8 cellular contexts compared by ENCODE assay signal in genomic region chr2:189580662-189581353, GRCh38. TPM values are rescaled to one million over a fixed set of nuclear protein-coding genes. Genes with fewer than 3 reads are reported as not detected.
DNase-seq lines count a peak whose midpoint lies in the region; ATAC-seq and TF ChIP-seq lines count a peak whose summit lies in the region.

Gene SLC40A1 (minus strand): TSS chr2:189580786. CDS start chr2:189580460, 326 bp downstream.

- peak within 1 kb of the TSS; percentile 67 to 98 (median 90) for H3K4me3 ChIP-seq in liver (ENCODE audit: low read depth in 1 of 3, low read length in 3 of 3)

- TF ChIP-seq RAD21 in liver (IDR thresholded peaks at IDR 0.05): peak; percentile 11 to 37

- H3K4me1 ChIP-seq in liver (ENCODE audit: control insufficient read depth in 4 of 4, insufficient read depth in 4 of 4, low read length in 3 of 4): peaks cover 0 to 60% (median 41%) of the 10 kb centered on the region in 4 donors

- H3K36me3 ChIP-seq in liver (ENCODE audit: control insufficient read depth in 4 of 4, insufficient read depth in 3 of 4, low read depth in 1 of 4, low read length in 3 of 4): no peaks in the 10 kb centered on the region

- no peaks in the 10 kb centered on the region for H3K27me3 ChIP-seq in liver (ENCODE audit: control insufficient read depth in 4 of 4, insufficient read depth in 4 of 4, low read length in 3 of 4)

- H3K27ac ChIP-seq in liver (ENCODE audit: low read depth in 1 of 2, low read length in 2 of 2): peak within 1 kb of the TSS; percentile 81 to 83

- no peak for TF ChIP-seq CTCF in liver (IDR thresholded peaks at IDR 0.05; ENCODE audit: low read depth, low read length, missing input control)

- DNase-seq in Daoy (ENCODE audit: low read depth) (peak; percentile 72), NCI-H2171 treated with DMSO at 0.1 percent for 48 hours (lab: John Stamatoyannopoulos, UW) (peak; percentile 47), dermis blood vessel endothelial cell (peak; percentile 80)
- peak; percentile 67 for DNase-seq in activated CD4-positive, alpha-beta T cell treated with anti-CD3 and anti-CD28 coated beads, Interleukin-2, amount 50 U/mL, for 1 hour
- DNase-seq in stimulated activated CD4-positive, alpha-beta T cell treated with anti-CD3 and anti-CD28 coated beads, Interleukin-2, amount 100 ng/mL, for 24 hours: peak; percentile 72 to 73

- H3K9ac ChIP-seq in liver (ENCODE audit: low read depth in 1 of 2, low read length in 2 of 2): peak within 1 kb of the TSS; percentile 62 to 88

- ATAC-seq in HG02588 (IDR thresholded peaks at IDR 0.05; ENCODE audit: unreplicated experiment) (peak; percentile 66), HG03097 (IDR thresholded peaks at IDR 0.05; ENCODE audit: low FRiP score, unreplicated experiment) (no peak)

- WGBS in liver: under 1% methylated on average over 78 of the region's 78 CpGs

- H3K9me3 ChIP-seq in liver (ENCODE audit: control insufficient read depth in 4 of 4, low read length in 3 of 4): no peaks in the 10 kb centered on the region

TF ChIP-seq in liver, 16 proteins besides CTCF, POLR2A, EP300 and RAD21:
- no peak for TF ChIP-seq FOXA1 (IDR thresholded peaks at IDR 0.05)
- no peak for TF ChIP-seq GABPA (IDR thresholded peaks at IDR 0.05 in 1 of 2, conservative IDR thresholded peaks at IDR 0.05 in 1 of 2)
- no peak for TF ChIP-seq JUND (IDR thresholded peaks at IDR 0.05)
- peak; percentile 41 for TF ChIP-seq TAF1 (conservative IDR thresholded peaks at IDR 0.05)
- peak; percentile 28 for TF ChIP-seq REST (IDR thresholded peaks at IDR 0.05)
- peak; percentile 19 for TF ChIP-seq YY1 (IDR thresholded peaks at IDR 0.05)
- no peak for TF ChIP-seq FOXA2 (IDR thresholded peaks at IDR 0.05)

RNA-seq across cellular contexts. Expression of gene SLC40A1, which starts in this region (rescaled TPM):
- total RNA-seq in Daoy (2014; rRNA removed; shearing (Covaris generic)): 2.3 and 5.6 TPM in 2 replicates
- total RNA-seq in dermis blood vessel endothelial cell (98.0 and 113 TPM in 2 replicates), liver (100 to 1,000 TPM; 231 to 572 TPM)
- 100 to 1,000 TPM in 1 of 2 donors, 10 to 100 TPM in 1; 97.4 to 105 TPM for polyA plus RNA-seq in liver

Comparison
In these comparisons a context has a peak if more than half of its experiments do, and no peak if none do; other contexts are left out.
1. RNA of gene SLC40A1 (total RNA-seq): 231 to 572 TPM in liver and 98.0 to 113 TPM in dermis blood vessel endothelial cell; 2.3 to 5.6 TPM in Daoy; every median in the first group is over 10 times any median in the second.
2. Peak in every context shown above with its lines, with median percentiles within 50 percentile points of each other: DNase-seq.